25 cellular contexts compared by ENCODE assay signal in the genomic region with DNA sequence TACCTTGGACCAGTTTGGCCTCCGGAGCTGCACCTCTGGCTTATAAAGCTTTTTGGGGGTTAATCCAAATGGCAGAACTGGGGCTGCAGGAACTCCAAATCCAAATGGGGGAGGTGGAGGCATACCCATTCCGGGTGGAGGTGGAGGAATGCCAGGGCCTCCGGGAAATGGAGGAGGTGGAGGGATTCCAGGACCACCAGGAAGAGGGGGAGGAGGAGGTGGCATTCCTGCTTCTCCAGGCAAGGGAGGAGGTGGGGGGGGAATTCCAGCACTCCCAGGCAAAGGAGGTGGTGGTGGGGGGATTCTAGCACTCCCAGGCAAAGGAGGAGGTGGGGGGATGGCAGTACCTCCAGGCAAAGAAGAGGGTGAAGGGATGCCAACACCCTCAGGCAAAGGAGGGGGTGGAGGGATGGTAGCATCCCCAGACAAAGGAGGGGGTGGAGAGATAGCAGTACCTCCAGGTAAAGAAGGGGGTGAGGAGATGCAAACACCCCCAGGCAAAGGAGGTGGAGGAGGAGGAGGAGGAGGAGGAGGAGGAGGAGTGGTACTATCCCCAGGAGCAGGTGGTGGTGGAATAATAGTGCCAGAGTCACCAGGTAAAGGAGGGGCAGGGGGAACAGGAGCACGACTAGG.
"Had no signal": no experiment of that assay in that cellular context is flagged by ENCODE, and none has a peak within 500 bp of the region (broad histone marks: within the 10 kb centered on the region; RNA-seq: fewer than 3 reads in every experiment).

No MANE protein-coding gene starts in this region.

- H3K4me3 Mint-ChIP-seq: activated B cell treated with CpG ODN at 0.5 μM for 24 hours; activated CD8-positive, alpha-beta T cell treated with anti-CD3 and anti-CD28 coated beads for 36 hours; activated naive CD4-positive, alpha-beta T cell treated with anti-CD3 and anti-CD28 coated beads, Interleukin-2, amount 50 U/mL, for 24 hours; activated naive CD8-positive, alpha-beta T cell treated with anti-CD3 and anti-CD28 coated beads, Interleukin-2, amount 50 U/mL, for 24 hours; activated T-cell treated with anti-CD3 and anti-CD28 coated beads, Interleukin-2, amount 50 U/mL, for 4 hours; activated T-helper 17 cell treated with anti-CD3 and anti-CD28 coated beads, Interleukin-2, amount 50 U/mL, for 72 hours; central memory CD8-positive, alpha-beta T cell; dendritic cell treated with granulocyte-macrophage colony-stimulating factor and Interleukin-4, amounts not matched to agents 40 ng/mL and 50 ng/mL, for 4 days; natural killer cell treated with Interleukin-12 subunit alpha and Interleukin-12 subunit beta and Interleukin-15 and Interleukin-18, amount 100 ng/mL, for 72 hours had no signal

- H3K9me3 ChIP-seq: left lung, lower lobe of right lung, mucosa of descending colon, spleen, suprapubic skin, tibial artery, upper lobe of right lung had no signal

- ATAC-seq: activated CD8-positive, alpha-beta T cell treated with anti-CD3 and anti-CD28 coated beads for 36 hours; activated naive CD8-positive, alpha-beta T cell treated with anti-CD3 and anti-CD28 coated beads, Interleukin-2, amount 50 U/mL, for 24 hours; activated T-cell treated with anti-CD3 and anti-CD28 coated beads, Interleukin-2, amount 50 U/mL, for 4 hours; activated T-helper 17 cell treated with anti-CD3 and anti-CD28 coated beads, Interleukin-2, amount 50 U/mL, for 72 hours; left lung; lower lobe of right lung; mucosa of descending colon; natural killer cell treated with Interleukin-12 subunit alpha and Interleukin-12 subunit beta and Interleukin-15 and Interleukin-18, amount 100 ng/mL, for 72 hours; upper lobe of right lung had no signal

- H3K27me3 Mint-ChIP-seq: activated B cell treated with CpG ODN at 0.5 μM for 24 hours; activated CD8-positive, alpha-beta T cell treated with anti-CD3 and anti-CD28 coated beads for 36 hours; activated naive CD4-positive, alpha-beta T cell treated with anti-CD3 and anti-CD28 coated beads, Interleukin-2, amount 50 U/mL, for 24 hours; activated naive CD8-positive, alpha-beta T cell treated with anti-CD3 and anti-CD28 coated beads, Interleukin-2, amount 50 U/mL, for 24 hours; activated T-helper 17 cell treated with anti-CD3 and anti-CD28 coated beads, Interleukin-2, amount 50 U/mL, for 72 hours; central memory CD8-positive, alpha-beta T cell; dendritic cell treated with granulocyte-macrophage colony-stimulating factor and Interleukin-4, amounts not matched to agents 40 ng/mL and 50 ng/mL, for 4 days; natural killer cell treated with Interleukin-12 subunit alpha and Interleukin-12 subunit beta and Interleukin-15 and Interleukin-18, amount 100 ng/mL, for 72 hours had no signal

- DNase-seq: activated B cell treated with CpG ODN at 0.5 μM for 24 hours; activated CD4-positive, alpha-beta T cell treated with anti-CD3 and anti-CD28 coated beads, Interleukin-2, amount 50 U/mL, for 1 hour; activated CD8-positive, alpha-beta T cell treated with anti-CD3 and anti-CD28 coated beads for 36 hours; activated gamma-delta T cell treated with Interleukin-2 at 50 U/mL for 16 hours; activated naive CD8-positive, alpha-beta T cell treated with anti-CD3 and anti-CD28 coated beads, Interleukin-2, amount 50 U/mL, for 24 hours; activated T-cell treated with anti-CD3 and anti-CD28 coated beads, Interleukin-2, amount 50 U/mL, for 4 hours; amygdala; effector CD8-positive, alpha-beta T cell; head of caudate nucleus; hippocampal formation; left lung; lower lobe of right lung; mucosa of descending colon; right cardiac atrium; spleen; stimulated activated naive CD4-positive, alpha-beta T cell; T-helper 2 cell; tibial artery; upper lobe of right lung had no signal

- H3K4me1 Mint-ChIP-seq: activated naive CD4-positive, alpha-beta T cell treated with anti-CD3 and anti-CD28 coated beads, Interleukin-2, amount 50 U/mL, for 24 hours; activated naive CD8-positive, alpha-beta T cell treated with anti-CD3 and anti-CD28 coated beads, Interleukin-2, amount 50 U/mL, for 24 hours; activated T-helper 17 cell treated with anti-CD3 and anti-CD28 coated beads, Interleukin-2, amount 50 U/mL, for 72 hours had no signal

- H3K9me3 Mint-ChIP-seq: activated B cell treated with CpG ODN at 0.5 μM for 24 hours; activated CD8-positive, alpha-beta T cell treated with anti-CD3 and anti-CD28 coated beads for 36 hours; activated naive CD4-positive, alpha-beta T cell treated with anti-CD3 and anti-CD28 coated beads, Interleukin-2, amount 50 U/mL, for 24 hours; activated naive CD8-positive, alpha-beta T cell treated with anti-CD3 and anti-CD28 coated beads, Interleukin-2, amount 50 U/mL, for 24 hours; activated T-cell treated with anti-CD3 and anti-CD28 coated beads, Interleukin-2, amount 50 U/mL, for 4 hours; activated T-helper 17 cell treated with anti-CD3 and anti-CD28 coated beads, Interleukin-2, amount 50 U/mL, for 72 hours; central memory CD8-positive, alpha-beta T cell; dendritic cell treated with granulocyte-macrophage colony-stimulating factor and Interleukin-4, amounts not matched to agents 40 ng/mL and 50 ng/mL, for 4 days; natural killer cell treated with Interleukin-12 subunit alpha and Interleukin-12 subunit beta and Interleukin-15 and Interleukin-18, amount 100 ng/mL, for 72 hours had no signal

- H3K27ac ChIP-seq: left lung, lower lobe of right lung, spleen, suprapubic skin, tibial artery, upper lobe of right lung had no signal

- H3K4me1 ChIP-seq: lower lobe of right lung, suprapubic skin, tibial artery, upper lobe of right lung had no signal

- H3K27ac Mint-ChIP-seq: activated B cell treated with CpG ODN at 0.5 μM for 24 hours; activated CD8-positive, alpha-beta T cell treated with anti-CD3 and anti-CD28 coated beads for 36 hours; activated naive CD4-positive, alpha-beta T cell treated with anti-CD3 and anti-CD28 coated beads, Interleukin-2, amount 50 U/mL, for 24 hours; activated naive CD8-positive, alpha-beta T cell treated with anti-CD3 and anti-CD28 coated beads, Interleukin-2, amount 50 U/mL, for 24 hours; activated T-helper 17 cell treated with anti-CD3 and anti-CD28 coated beads, Interleukin-2, amount 50 U/mL, for 72 hours; dendritic cell treated with granulocyte-macrophage colony-stimulating factor and Interleukin-4, amounts not matched to agents 40 ng/mL and 50 ng/mL, for 4 days; natural killer cell treated with Interleukin-12 subunit alpha and Interleukin-12 subunit beta and Interleukin-15 and Interleukin-18, amount 100 ng/mL, for 72 hours had no signal

- H3K4me3 ChIP-seq: left lung, lower lobe of right lung, mucosa of descending colon, spleen, suprapubic skin, tibial artery, upper lobe of right lung had no signal
